Comparison of ENCODE assay signal across 26 cellular contexts in genomic region chr4:7108660-7109059, GRCh38. TPM values are rescaled to one million over a fixed set of nuclear protein-coding genes. Genes with fewer than 3 reads are reported as not detected.
DNase-seq lines count a peak whose midpoint lies in the region; ATAC-seq and TF ChIP-seq lines count a peak whose summit lies in the region.
"Had no signal": no experiment of that assay in that cellular context is flagged by ENCODE, and none has a peak within 500 bp of the region (broad histone marks: within the 10 kb centered on the region; RNA-seq: fewer than 3 reads in every experiment).

No MANE protein-coding gene starts in this region.

- peaks cover 8% of the 10 kb centered on the region for H3K9me3 Mint-ChIP-seq in neural progenitor cell
- H3K9me3 Mint-ChIP-seq: CD8-positive, alpha-beta T cell had no signal

- no peak overlapping the region for H3K4me2 ChIP-seq in neural progenitor cell
- H3K4me2 ChIP-seq in GM23248 (ENCODE audit: unreplicated experiment), result no peak overlapping the region

- H3K4me3 Mint-ChIP-seq in neural progenitor cell, result no peak overlapping the region
- H3K4me3 Mint-ChIP-seq: B cell; CD8-positive, alpha-beta T cell; H9 had no signal

- H3K9me2 ChIP-seq in GM23248 (ENCODE audit: insufficient read depth), result no peaks in the 10 kb centered on the region

- no peaks in the 10 kb centered on the region for H3K36me3 Mint-ChIP-seq in neural progenitor cell
- H3K36me3 Mint-ChIP-seq: CD8-positive, alpha-beta T cell had no signal

- ATAC-seq in left ventricle myocardium superior (no peak), upper lobe of right lung (no peak)
- ATAC-seq: CD8-positive, alpha-beta T cell had no signal

- H3K4me3 ChIP-seq in neural progenitor cell, result no peak overlapping the region
- H3K4me3 ChIP-seq in upper lobe of right lung, result no peak overlapping the region
- no peak overlapping the region for H3K4me3 ChIP-seq in GM23248

- TF ChIP-seq CTCF in neural progenitor cell (IDR thresholded peaks at IDR 0.05) (no peak), upper lobe of right lung (IDR thresholded peaks at IDR 0.05) (no peak)

- 70 to 73% methylated on average over 5 to 6 of the region's 6 CpGs for WGBS in GM23248 (ENCODE audit: low coverage in 1 of 2, low lambda C conversion rate in 2 of 2, missing lambda C conversion rate in 2 of 2), 2 experiments

- H3K27ac ChIP-seq in neural progenitor cell (no peak overlapping the region), upper lobe of right lung (no peak overlapping the region), GM23248 (no peak overlapping the region)
- H3K27ac ChIP-seq: 22Rv1, C4-2B had no signal

- peaks cover 15% of the 10 kb centered on the region for H3K4me1 Mint-ChIP-seq in neural progenitor cell
- H3K4me1 Mint-ChIP-seq: B cell had no signal

- H3K4me1 ChIP-seq in neural progenitor cell (peaks cover 5% of the 10 kb centered on the region), upper lobe of right lung (peaks cover 5% of the 10 kb centered on the region), GM23248 (ENCODE audit: insufficient read depth) (no peaks in the 10 kb centered on the region; the same call in 1 of the 2 replicates)

- H3K27me3 ChIP-seq in neural progenitor cell (no peaks in the 10 kb centered on the region), upper lobe of right lung (no peaks in the 10 kb centered on the region), GM23248 (replicated peaks; ENCODE audit: insufficient read depth) (no peaks in the 10 kb centered on the region)

- H4K20me1 ChIP-seq in neural progenitor cell (ENCODE audit: low read depth) (no peaks in the 10 kb centered on the region), GM23248 (ENCODE audit: insufficient read depth) (no peaks in the 10 kb centered on the region)

- H3F3A ChIP-seq in neural progenitor cell (ENCODE audit: low read depth) (peaks cover 7% of the 10 kb centered on the region), GM23248 (ENCODE audit: insufficient read depth) (no peaks in the 10 kb centered on the region)

- H3K36me3 ChIP-seq in neural progenitor cell, result no peaks in the 10 kb centered on the region
- no peaks in the 10 kb centered on the region for H3K36me3 ChIP-seq in upper lobe of right lung
- no peaks in the 10 kb centered on the region for H3K36me3 ChIP-seq in GM23248 (ENCODE audit: low read depth)

- peaks cover 10% of the 10 kb centered on the region for H3K27me3 Mint-ChIP-seq in neural progenitor cell (ENCODE audit: insufficient read depth, low read depth)
- H3K27me3 Mint-ChIP-seq: B cell had no signal

- in situ Hi-C loops in GM23248 (cut with MboI), result no loop called here

- H3K79me2 ChIP-seq in neural progenitor cell (ENCODE audit: low read depth), result no peaks in the 10 kb centered on the region
- no peaks in the 10 kb centered on the region for H3K79me2 ChIP-seq in GM23248 (ENCODE audit: insufficient read depth)

- peak overlapping the region; percentile 43 for H3K27ac Mint-ChIP-seq in neural progenitor cell
- H3K27ac Mint-ChIP-seq: B cell; CD8-positive, alpha-beta T cell; H9 had no signal

- DNase-seq in NCI-H2227 (lab: John Stamatoyannopoulos, UW; ENCODE audit: unreplicated experiment), result peak; percentile 7
- DNase-seq in NCI-H2227 treated with DMSO at 0.1 percent for 48 hours (lab: John Stamatoyannopoulos, UW), result no peak
- DNase-seq in cardiac septum (ENCODE audit: low spot score), result peak; percentile 59
- no peak for DNase-seq in left ventricle myocardium superior
- no peak for DNase-seq in neural progenitor cell (ENCODE audit: low spot score)
- DNase-seq in upper lobe of right lung, result peak; percentile 47
- DNase-seq in NCI-H2029 (lab: John Stamatoyannopoulos, UW), result no peak
- DNase-seq in GM23248, result no peak
- DNase-seq: Caco-2; CD8-positive, alpha-beta T cell; DMS 273 treated with DMSO at 0.1 percent for 48 hours; DMS79 treated with DMSO at 0.1 percent for 48 hours; GF-D8; H9; KBM-7; MM.1S; NCI-H2029 treated with DMSO at 0.1 percent for 48 hours; NCI-H226; NCI-H510A treated with DMSO at 0.1 percent for 48 hours; NCI-H82; RPMI8226; SHP77 treated with DMSO at 0.1 percent for 48 hours; SW 1271 had no signal

- H2AFZ ChIP-seq in neural progenitor cell (replicated peaks), result no peak overlapping the region
- no peak overlapping the region for H2AFZ ChIP-seq in GM23248

- no peak overlapping the region for H3K9ac ChIP-seq in neural progenitor cell
- H3K9ac ChIP-seq in GM23248, result no peak overlapping the region

- intact Hi-C loops in cardiac septum (cut with DNase I), result loop anchor here (10.0 kb wide), 1 partner anchor 186 kb away; no protein-coding TSS in a partner anchor
- intact Hi-C loops in left ventricle myocardium superior (cut with micrococcal nuclease), result no loop called here
- intact Hi-C loops in upper lobe of right lung (cut with DNase I), result no loop called here

- no peaks in the 10 kb centered on the region for H3K9me3 ChIP-seq in neural progenitor cell (ENCODE audit: low read depth)
- H3K9me3 ChIP-seq in upper lobe of right lung, result no peaks in the 10 kb centered on the region
- no peaks in the 10 kb centered on the region for H3K9me3 ChIP-seq in GM23248 (ENCODE audit: low read depth)
- H3K9me3 ChIP-seq: Caco-2 had no signal

RNA-seq across cellular contexts. Expression of gene GRPEL1, which starts 40.8 kb away (rescaled TPM):
- total RNA-seq in cardiac septum (43.5 TPM), left ventricle myocardium superior (62.7 TPM), neural progenitor cell (ENCODE audit: low replicate concordance) (13.7 and 21.0 TPM in 2 replicates), upper lobe of right lung (27.8 TPM)
- 21.6 and 41.8 TPM in 2 replicates for total RNA-seq in GM23248 (2014; rRNA removed; shearing (Covaris generic))
- 82.1 and 85.5 TPM in 2 replicates for polyA plus RNA-seq in GM23248 (2016; fragmentation: Nextera tagmentation; extraction: Ambion mirVana)

Comparison
In these comparisons a context has a peak if more than half of its experiments do, and no peak if none do; other contexts are left out.
1. DNase-seq: peak in NCI-H2227 (single experiment), cardiac septum (single experiment) and upper lobe of right lung (single experiment); none in NCI-H2227 treated with DMSO at 0.1 percent for 48 hours (single experiment), left ventricle myocardium superior (single experiment), neural progenitor cell (single experiment), NCI-H2029 (single experiment) and GM23248 (single experiment).